ENCODE assay signal across 35 cellular contexts in the genomic region with DNA sequence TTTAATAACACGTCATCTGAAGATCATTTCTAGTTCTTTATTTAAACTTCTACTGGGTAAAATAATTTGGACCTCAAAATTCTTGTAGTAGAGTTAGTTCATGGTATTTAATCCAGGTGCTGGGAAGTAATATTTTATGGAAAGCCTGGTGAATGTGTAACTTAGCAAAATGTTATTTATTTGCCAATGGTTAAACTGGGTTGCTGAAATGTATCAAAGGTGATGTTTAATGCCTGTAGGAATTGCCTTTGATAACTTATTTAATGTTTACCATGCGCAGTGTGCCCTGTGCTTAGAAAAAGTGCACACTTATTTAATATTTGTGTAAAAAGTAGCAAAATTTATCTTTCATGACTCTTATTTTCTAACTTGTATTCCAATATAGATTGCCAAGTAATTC. TPM values are rescaled to one million over a fixed set of nuclear protein-coding genes. Genes with fewer than 3 reads are reported as not detected.
"Had no signal": no experiment of that assay in that cellular context is flagged by ENCODE, and none has a peak within 500 bp of the region (broad histone marks: within the 10 kb centered on the region; RNA-seq: fewer than 3 reads in every experiment).

No MANE protein-coding gene starts in this region.

- H3K4me3 ChIP-seq: esophagus squamous epithelium, gastroesophageal sphincter had no signal

- H3K27ac Mint-ChIP-seq: activated CD8-positive, alpha-beta T cell treated with anti-CD3 and anti-CD28 coated beads for 36 hours; activated naive CD8-positive, alpha-beta T cell; activated T-helper 17 cell treated with anti-CD3 and anti-CD28 coated beads, Interleukin-2, amount 50 U/mL, for 72 hours; WTC11 had no signal

- H3K9me3 Mint-ChIP-seq: activated T-cell treated with anti-CD3 and anti-CD28 coated beads, Interleukin-2, amount 50 U/mL, for 4 hours had no signal

- H3K4me1 ChIP-seq: esophagus squamous epithelium, gastroesophageal sphincter had no signal

- H3K36me3 ChIP-seq: brain microvascular endothelial cell, esophagus squamous epithelium, gastroesophageal sphincter had no signal

- ATAC-seq: activated CD8-positive, alpha-beta T cell treated with anti-CD3 and anti-CD28 coated beads for 36 hours; activated T-cell treated with anti-CD3 and anti-CD28 coated beads, Interleukin-2, amount 50 U/mL, for 4 hours; activated T-helper 17 cell treated with anti-CD3 and anti-CD28 coated beads, Interleukin-2, amount 50 U/mL, for 72 hours; gastroesophageal sphincter; WTC11 had no signal

- DNase-seq: activated CD4-positive, alpha-beta T cell treated with anti-CD3 and anti-CD28 coated beads for 1 hour; activated CD4-positive, alpha-beta T cell treated with anti-CD3 and anti-CD28 coated beads for 48 hours; activated CD4-positive, alpha-beta T cell treated with anti-CD3 and anti-CD28 coated beads, Interleukin-2, amount 50 U/mL, for 1 hour; activated CD4-positive, alpha-beta T cell treated with anti-CD3 and anti-CD28 coated beads, Interleukin-2, amount 50 U/mL, for 48 hours; activated CD8-positive, alpha-beta memory T cell treated with anti-CD3 and anti-CD28 coated beads for 24 hours; activated CD8-positive, alpha-beta T cell treated with anti-CD3 and anti-CD28 coated beads for 36 hours; activated effector memory CD4-positive, alpha-beta T cell treated with Interleukin-2 at 50 U/mL for 16 hours; activated gamma-delta T cell treated with Interleukin-2 at 50 U/mL for 16 hours; activated naive CD4-positive, alpha-beta T cell treated with anti-CD3 and anti-CD28 coated beads, Interleukin-2, amount 50 U/mL, for 16 hours; activated naive CD4-positive, alpha-beta T cell treated with Interleukin-2 at 50 U/mL for 16 hours; activated T-cell treated with anti-CD3 and anti-CD28 coated beads, Interleukin-2, amount 50 U/mL, for 4 hours; amniotic stem cell; anterior cingulate cortex; brain microvascular endothelial cell; cortex of kidney; dermis blood vessel endothelial cell; effector CD4-positive, alpha-beta T cell; esophagus squamous epithelium; foreskin melanocyte; T-helper 2 cell had no signal

- H3K9me3 ChIP-seq: esophagus squamous epithelium, gastroesophageal sphincter had no signal

- H3K4me1 Mint-ChIP-seq: activated T-helper 17 cell treated with anti-CD3 and anti-CD28 coated beads, Interleukin-2, amount 50 U/mL, for 72 hours; central memory CD8-positive, alpha-beta T cell had no signal

- H3K27ac ChIP-seq: brain microvascular endothelial cell, epithelial cell of prostate, esophagus squamous epithelium, gastroesophageal sphincter had no signal

- H3K4me3 Mint-ChIP-seq: activated CD8-positive, alpha-beta T cell treated with anti-CD3 and anti-CD28 coated beads for 36 hours; activated naive CD8-positive, alpha-beta T cell; activated T-cell treated with anti-CD3 and anti-CD28 coated beads, Interleukin-2, amount 50 U/mL, for 4 hours; activated T-helper 17 cell treated with anti-CD3 and anti-CD28 coated beads, Interleukin-2, amount 50 U/mL, for 72 hours; central memory CD8-positive, alpha-beta T cell; WTC11 had no signal

- H3K27me3 ChIP-seq: brain microvascular endothelial cell, esophagus squamous epithelium, gastroesophageal sphincter had no signal

- H3K36me3 Mint-ChIP-seq: activated naive CD8-positive, alpha-beta T cell had no signal

- H3K27me3 Mint-ChIP-seq: activated CD8-positive, alpha-beta T cell treated with anti-CD3 and anti-CD28 coated beads for 36 hours; activated naive CD8-positive, alpha-beta T cell; activated T-helper 17 cell treated with anti-CD3 and anti-CD28 coated beads, Interleukin-2, amount 50 U/mL, for 72 hours; central memory CD8-positive, alpha-beta T cell had no signal

RNA-seq across cellular contexts. Expression of gene OR5M11, which starts 11.2 kb away (rescaled TPM):
- total RNA-seq: activated CD8-positive, alpha-beta T cell treated with anti-CD3 and anti-CD28 coated beads for 36 hours; activated T-cell treated with anti-CD3 and anti-CD28 coated beads, Interleukin-2, amount 50 U/mL, for 4 hours; activated T-helper 17 cell treated with anti-CD3 and anti-CD28 coated beads, Interleukin-2, amount 50 U/mL, for 72 hours; astrocyte; bronchial epithelial cell; cardiac septum; cerebellum; dermis blood vessel endothelial cell; endothelial cell of umbilical vein; esophagus squamous epithelium; fibroblast of lung; fibroblast of villous mesenchyme; gastroesophageal sphincter; glomerular endothelial cell; T-helper 1 cell treated with Interleukin-12 subunit alpha and Interleukin-12 subunit beta and Interleukin-4 antibody, amounts not matched to agents 30 ng/mL and 1 ng/mL, for 36 hours; WTC11 had no signal

RNA-seq across cellular contexts. Expression of gene OR5M8, which starts 40.7 kb away (rescaled TPM):
- total RNA-seq: activated CD8-positive, alpha-beta T cell treated with anti-CD3 and anti-CD28 coated beads for 36 hours; activated T-cell treated with anti-CD3 and anti-CD28 coated beads, Interleukin-2, amount 50 U/mL, for 4 hours; activated T-helper 17 cell treated with anti-CD3 and anti-CD28 coated beads, Interleukin-2, amount 50 U/mL, for 72 hours; astrocyte; bronchial epithelial cell; cardiac septum; cerebellum; dermis blood vessel endothelial cell; endothelial cell of umbilical vein; esophagus squamous epithelium; fibroblast of lung; fibroblast of villous mesenchyme; gastroesophageal sphincter; glomerular endothelial cell; T-helper 1 cell treated with Interleukin-12 subunit alpha and Interleukin-12 subunit beta and Interleukin-4 antibody, amounts not matched to agents 30 ng/mL and 1 ng/mL, for 36 hours; WTC11 had no signal

RNA-seq across cellular contexts. Expression of gene OR5M10, which starts 45.7 kb away (rescaled TPM):
- total RNA-seq: activated CD8-positive, alpha-beta T cell treated with anti-CD3 and anti-CD28 coated beads for 36 hours; activated T-cell treated with anti-CD3 and anti-CD28 coated beads, Interleukin-2, amount 50 U/mL, for 4 hours; activated T-helper 17 cell treated with anti-CD3 and anti-CD28 coated beads, Interleukin-2, amount 50 U/mL, for 72 hours; astrocyte; bronchial epithelial cell; cardiac septum; cerebellum; dermis blood vessel endothelial cell; endothelial cell of umbilical vein; esophagus squamous epithelium; fibroblast of lung; fibroblast of villous mesenchyme; gastroesophageal sphincter; glomerular endothelial cell; T-helper 1 cell treated with Interleukin-12 subunit alpha and Interleukin-12 subunit beta and Interleukin-4 antibody, amounts not matched to agents 30 ng/mL and 1 ng/mL, for 36 hours; WTC11 had no signal

RNA-seq across cellular contexts. Expression of gene OR5M3, which starts 58.7 kb away (rescaled TPM):
- total RNA-seq: activated CD8-positive, alpha-beta T cell treated with anti-CD3 and anti-CD28 coated beads for 36 hours; activated T-cell treated with anti-CD3 and anti-CD28 coated beads, Interleukin-2, amount 50 U/mL, for 4 hours; activated T-helper 17 cell treated with anti-CD3 and anti-CD28 coated beads, Interleukin-2, amount 50 U/mL, for 72 hours; astrocyte; bronchial epithelial cell; cardiac septum; cerebellum; dermis blood vessel endothelial cell; endothelial cell of umbilical vein; esophagus squamous epithelium; fibroblast of lung; fibroblast of villous mesenchyme; gastroesophageal sphincter; glomerular endothelial cell; T-helper 1 cell treated with Interleukin-12 subunit alpha and Interleukin-12 subunit beta and Interleukin-4 antibody, amounts not matched to agents 30 ng/mL and 1 ng/mL, for 36 hours; WTC11 had no signal
